25 cellular contexts compared by ENCODE assay signal in the genomic region with DNA sequence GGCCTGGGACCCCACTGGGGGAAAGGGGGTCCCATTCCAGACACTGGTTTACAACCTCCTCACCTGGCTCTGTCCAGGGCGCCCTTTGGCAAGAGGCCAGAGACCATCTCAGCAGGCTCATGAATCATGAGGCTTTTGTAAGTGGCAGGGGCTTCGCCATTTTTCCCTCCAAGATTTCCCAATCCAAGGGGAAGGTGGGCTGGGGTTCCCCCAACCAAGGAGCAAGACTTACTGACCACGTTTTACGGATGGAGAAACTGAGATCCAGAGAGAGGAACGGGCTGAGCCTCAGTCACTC.
"Had no signal": no experiment of that assay in that cellular context is flagged by ENCODE, and none has a peak within 500 bp of the region (broad histone marks: within the 10 kb centered on the region; RNA-seq: fewer than 3 reads in every experiment).

No MANE protein-coding gene starts in this region.

- DNase-seq: activated CD4-positive, alpha-beta T cell treated with anti-CD3 and anti-CD28 coated beads for 48 hours; activated CD4-positive, alpha-beta T cell treated with anti-CD3 and anti-CD28 coated beads, Interleukin-2, amount 50 U/mL, for 4 hours; activated CD4-positive, CD25-positive, alpha-beta regulatory T cell treated with anti-CD3 and anti-CD28 coated beads, Interleukin-2, amount 50 U/mL, for 72 hours; activated CD8-positive, alpha-beta T cell treated with anti-CD3 and anti-CD28 coated beads, Interleukin-2, amount 10 ng/mL, durations not matched to agents 7 days and 5 days; activated gamma-delta T cell treated with Interleukin-2 at 50 U/mL for 16 hours; activated naive CD4-positive, alpha-beta T cell treated with anti-CD3 and anti-CD28 coated beads, Interleukin-2, amount 10 ng/mL, durations not matched to agents 7 days and 5 days; activated naive CD8-positive, alpha-beta T cell treated with anti-CD3 and anti-CD28 coated beads for 36 hours; activated T-cell treated with anti-CD3 and anti-CD28 coated beads, Interleukin-2, amount 50 U/mL, for 72 hours; brain microvascular endothelial cell; MV-4-11; NCI-H1105; NCI-H1436; NCI-H1694 treated with DMSO at 0.1 percent for 48 hours; NCI-H2029 treated with DMSO at 0.1 percent for 48 hours; NCI-H446; NCI-H524; PC-3; SHP77 treated with DMSO at 0.1 percent for 48 hours; T-helper 17 cell; T-helper 9 cell had no signal

- H3K27me3 Mint-ChIP-seq: activated naive CD4-positive, alpha-beta T cell treated with anti-CD3 and anti-CD28 coated beads, Interleukin-2, amount 10 ng/mL, durations not matched to agents 7 days and 5 days; activated naive CD8-positive, alpha-beta T cell treated with anti-CD3 and anti-CD28 coated beads for 36 hours had no signal

- ATAC-seq: activated CD8-positive, alpha-beta T cell treated with anti-CD3 and anti-CD28 coated beads, Interleukin-2, amount 10 ng/mL, durations not matched to agents 7 days and 5 days; activated T-cell treated with anti-CD3 and anti-CD28 coated beads, Interleukin-2, amount 50 U/mL, for 72 hours; PC-3; T-helper 17 cell; WTC11 had no signal

- H3K4me2 ChIP-seq: KMS-11 had no signal

- H3K36me3 Mint-ChIP-seq: activated naive CD4-positive, alpha-beta T cell treated with anti-CD3 and anti-CD28 coated beads, Interleukin-2, amount 10 ng/mL, durations not matched to agents 7 days and 5 days; activated naive CD8-positive, alpha-beta T cell treated with anti-CD3 and anti-CD28 coated beads for 36 hours; IgD-negative memory B cell; WTC11 had no signal

- H3K27ac ChIP-seq: brain microvascular endothelial cell, cardiac muscle cell, KMS-11 had no signal

- H3K4me3 Mint-ChIP-seq: activated CD8-positive, alpha-beta T cell treated with anti-CD3 and anti-CD28 coated beads, Interleukin-2, amount 10 ng/mL, durations not matched to agents 7 days and 5 days; activated naive CD4-positive, alpha-beta T cell treated with anti-CD3 and anti-CD28 coated beads, Interleukin-2, amount 10 ng/mL, durations not matched to agents 7 days and 5 days; activated naive CD8-positive, alpha-beta T cell treated with anti-CD3 and anti-CD28 coated beads for 36 hours; activated T-cell treated with anti-CD3 and anti-CD28 coated beads, Interleukin-2, amount 50 U/mL, for 72 hours; IgD-negative memory B cell; T-helper 17 cell; WTC11 had no signal

- H3K36me3 ChIP-seq: brain microvascular endothelial cell, cardiac muscle cell had no signal

- H3K9ac ChIP-seq: KMS-11 had no signal

- H3K4me3 ChIP-seq: cardiac muscle cell had no signal

- H3K27ac Mint-ChIP-seq: activated CD8-positive, alpha-beta T cell treated with anti-CD3 and anti-CD28 coated beads, Interleukin-2, amount 10 ng/mL, durations not matched to agents 7 days and 5 days; activated naive CD4-positive, alpha-beta T cell treated with anti-CD3 and anti-CD28 coated beads, Interleukin-2, amount 10 ng/mL, durations not matched to agents 7 days and 5 days; activated naive CD8-positive, alpha-beta T cell treated with anti-CD3 and anti-CD28 coated beads for 36 hours; activated T-cell treated with anti-CD3 and anti-CD28 coated beads, Interleukin-2, amount 50 U/mL, for 72 hours; activated T-helper 2 cell treated with anti-CD3 and anti-CD28 coated beads, Interferon-gamma antibody, Interleukin-2, Interleukin-4, amounts not matched to agents 10 μg/mL and 5 μg/mL and 100 μg/mL, durations not matched to agents 14 hours and 24 hours and 36 hours; T-helper 17 cell; WTC11 had no signal

- H3K4me1 Mint-ChIP-seq: activated naive CD4-positive, alpha-beta T cell treated with anti-CD3 and anti-CD28 coated beads, Interleukin-2, amount 10 ng/mL, durations not matched to agents 7 days and 5 days; activated naive CD8-positive, alpha-beta T cell treated with anti-CD3 and anti-CD28 coated beads for 36 hours; IgD-negative memory B cell; WTC11 had no signal

- H3K9me3 Mint-ChIP-seq: activated naive CD4-positive, alpha-beta T cell treated with anti-CD3 and anti-CD28 coated beads, Interleukin-2, amount 10 ng/mL, durations not matched to agents 7 days and 5 days; activated naive CD8-positive, alpha-beta T cell treated with anti-CD3 and anti-CD28 coated beads for 36 hours; activated T-helper 2 cell treated with anti-CD3 and anti-CD28 coated beads, Interferon-gamma antibody, Interleukin-2, Interleukin-4, amounts not matched to agents 10 μg/mL and 5 μg/mL and 100 μg/mL, durations not matched to agents 14 hours and 24 hours and 36 hours had no signal

- H3K27me3 ChIP-seq: brain microvascular endothelial cell, cardiac muscle cell had no signal
